Comparison of ENCODE assay signal across 1 cellular context in the genomic region with DNA sequence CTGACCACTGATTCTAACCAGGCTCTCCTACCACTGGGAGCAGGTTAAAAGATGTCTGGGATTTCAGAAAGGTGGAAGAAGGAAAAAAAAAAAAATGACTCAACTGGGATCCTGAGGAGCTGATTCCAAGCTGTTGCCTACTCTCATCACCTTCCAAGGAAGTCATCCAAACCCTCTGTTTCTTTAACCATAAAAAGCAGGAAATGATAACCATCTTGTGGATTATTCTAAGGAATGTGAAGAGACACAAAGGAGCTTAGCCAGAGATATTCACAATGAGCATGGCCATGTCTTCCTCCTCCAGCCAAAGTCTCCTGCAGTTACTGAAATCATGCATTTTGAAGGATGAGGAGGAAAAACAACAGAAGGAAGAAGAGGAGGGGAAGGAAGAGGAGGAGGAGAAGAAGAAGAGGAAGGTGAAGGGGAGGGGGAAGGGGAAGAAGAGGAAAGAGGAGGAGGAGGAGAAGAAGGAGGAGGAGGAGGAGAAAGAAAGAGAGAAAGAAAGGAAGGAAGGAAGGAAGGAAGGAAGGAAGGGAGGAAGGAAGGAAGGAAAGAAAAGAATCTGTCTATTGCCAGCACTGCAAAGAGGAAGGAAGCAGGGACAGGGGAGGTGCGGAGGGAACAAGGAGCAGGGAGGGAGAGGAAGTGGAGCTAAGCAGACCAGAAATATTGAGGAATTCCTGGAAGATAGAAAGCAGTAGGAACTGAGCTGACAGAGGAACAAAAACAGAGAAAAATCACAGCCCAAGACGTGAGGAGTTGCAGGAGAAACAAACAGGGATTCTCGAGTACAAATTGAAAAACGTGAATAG.
TF ChIP-seq lines count a peak whose summit lies in the region.

No MANE protein-coding gene starts in this region.

TF ChIP-seq in SK-N-SH, 30 proteins besides CTCF, POLR2A, EP300 and RAD21 (continued from another document):
- no peak for TF ChIP-seq REST (IDR thresholded peaks at IDR 0.05; ENCODE audit: low read depth, low read length)
- no peak for TF ChIP-seq RFX5 (IDR thresholded peaks at IDR 0.05; ENCODE audit: low read length)
- no peak for TF ChIP-seq RXRA (IDR thresholded peaks at IDR 0.05; ENCODE audit: borderline replicate concordance, low read depth)
